ENCODE assay signal across 13 cellular contexts in the genomic region with DNA sequence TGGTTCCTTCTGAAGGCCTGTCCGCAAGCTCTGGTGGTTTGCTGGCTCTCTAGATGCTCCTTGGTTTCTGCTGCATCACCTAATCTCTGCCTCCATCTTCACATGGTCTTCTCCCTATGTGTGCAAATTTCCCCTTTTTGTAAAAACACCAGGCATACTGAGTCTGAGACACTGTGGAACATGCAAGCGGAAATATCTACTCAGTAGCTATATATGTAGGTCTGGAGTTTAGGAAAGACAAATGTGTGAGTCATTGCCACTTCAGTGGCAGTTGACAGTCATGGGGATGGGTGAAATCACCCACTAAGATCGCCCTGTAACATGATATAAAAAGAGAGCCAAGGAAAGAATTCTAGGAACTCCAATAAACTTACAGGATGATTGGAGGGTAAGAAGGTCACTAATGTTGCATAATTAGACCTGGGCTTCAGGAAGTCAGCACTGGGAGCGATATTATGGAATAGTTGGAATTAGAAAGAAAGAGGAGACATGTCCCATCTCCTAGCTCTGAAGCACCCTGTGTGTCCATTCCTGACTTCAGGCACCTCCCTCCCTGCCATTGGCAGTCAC. TPM values are rescaled to one million over a fixed set of nuclear protein-coding genes. Genes with fewer than 3 reads are reported as not detected.
DNase-seq lines count a peak whose midpoint lies in the region; ATAC-seq and TF ChIP-seq lines count a peak whose summit lies in the region.
"Had no signal": no experiment of that assay in that cellular context is flagged by ENCODE, and none has a peak within 500 bp of the region (broad histone marks: within the 10 kb centered on the region; RNA-seq: fewer than 3 reads in every experiment).

No MANE protein-coding gene starts in this region.

- no peaks in the 10 kb centered on the region for H3K27me3 Mint-ChIP-seq in Calu3 (ENCODE audit: unreplicated experiment)
- H3K27me3 Mint-ChIP-seq in activated CD8-positive, alpha-beta T cell treated with anti-CD3 and anti-CD28 coated beads for 36 hours: no peaks in the 10 kb centered on the region

- no peak for TF ChIP-seq POLR2A in stomach (IDR thresholded peaks at IDR 0.05)

- TF ChIP-seq EP300 in stomach (IDR thresholded peaks at IDR 0.05): no peak

- H3K27ac ChIP-seq in lung (ENCODE audit: low read depth in 1 of 2, low read length in 1 of 2) (no peak overlapping the region), stomach (no peak overlapping the region)
- H3K27ac ChIP-seq: hepatocyte, HL-60, neutrophil, WERI-Rb-1 had no signal

- TF ChIP-seq CTCF in Calu3 (IDR thresholded peaks at IDR 0.05; ENCODE audit: unreplicated experiment): no peak
- no peak for TF ChIP-seq CTCF in activated CD8-positive, alpha-beta T cell treated with anti-CD3 and anti-CD28 coated beads for 36 hours (IDR thresholded peaks at IDR 0.05)
- TF ChIP-seq CTCF in lung (IDR thresholded peaks at IDR 0.05; ENCODE audit: control extremely low read depth, extremely low read depth): no peak
- no peak for TF ChIP-seq CTCF in stomach (IDR thresholded peaks at IDR 0.05)
- no peak for TF ChIP-seq CTCF in GM10248 (IDR thresholded peaks at IDR 0.05; ENCODE audit: control extremely low read depth, extremely low read depth, low read depth, missing control alignments)

- no peaks in the 10 kb centered on the region for H3K36me3 ChIP-seq in lung (ENCODE audit: control insufficient read depth in 2 of 2, insufficient read depth in 2 of 2, low read length in 2 of 2)
- H3K36me3 ChIP-seq in stomach: no peaks in the 10 kb centered on the region
- H3K36me3 ChIP-seq: neutrophil, WERI-Rb-1 had no signal

- H3K4me3 ChIP-seq in lung: no peak overlapping the region
- H3K4me3 ChIP-seq in stomach: no peak overlapping the region
- H3K4me3 ChIP-seq: hepatocyte had no signal

- POLR2A ChIA-PET in activated CD8-positive, alpha-beta T cell treated with anti-CD3 and anti-CD28 coated beads for 36 hours (lab: Charles Lee): interaction anchor here (1.0 kb wide), 1 partner anchor 23 kb away, joined by 3 read pairs; no protein-coding TSS in a partner anchor
- POLR2A ChIA-PET in GM10248 (lab: Yijun Ruan, JAX): no interaction called here

- peak; percentile 84 for ATAC-seq in activated CD8-positive, alpha-beta T cell treated with anti-CD3 and anti-CD28 coated beads for 36 hours
- peak; percentile 11 for ATAC-seq in lung (ENCODE audit: insufficient read depth, low FRiP score)

- H3K4me3 Mint-ChIP-seq in Calu3 (ENCODE audit: low read depth, unreplicated experiment): no peak overlapping the region
- H3K4me3 Mint-ChIP-seq in activated CD8-positive, alpha-beta T cell treated with anti-CD3 and anti-CD28 coated beads for 36 hours: no peak overlapping the region

- DNase-seq in Calu3: no peak
- DNase-seq in HT1080 (ENCODE audit: low read depth): peak; percentile 97
- DNase-seq in activated CD8-positive, alpha-beta T cell treated with anti-CD3 and anti-CD28 coated beads for 36 hours: peak; percentile 20
- DNase-seq in lung (ENCODE audit: low spot score): no peak
- DNase-seq in stomach: no peak
- DNase-seq in Kasumi-1 (lab: John Stamatoyannopoulos, UW): no peak
- DNase-seq in GM10248 (ENCODE audit: extremely low spot score): no peak
- DNase-seq in HT-29 (ENCODE audit: low spot score): no peak
- DNase-seq: NCI-H510A treated with DMSO at 0.1 percent for 48 hours, WERI-Rb-1 had no signal

- peaks cover 0 to 2% of the 10 kb centered on the region in 2 donors for H3K9me3 ChIP-seq in lung (ENCODE audit: control insufficient read depth in 2 of 2, insufficient read depth in 1 of 2, low read length in 1 of 2)
- H3K9me3 ChIP-seq in stomach: no peaks in the 10 kb centered on the region
- H3K9me3 ChIP-seq: neutrophil had no signal

- no peaks in the 10 kb centered on the region for H3K36me3 Mint-ChIP-seq in Calu3 (ENCODE audit: insufficient read depth, unreplicated experiment)
- no peaks in the 10 kb centered on the region for H3K36me3 Mint-ChIP-seq in activated CD8-positive, alpha-beta T cell treated with anti-CD3 and anti-CD28 coated beads for 36 hours (ENCODE audit: low read depth)

- intact Hi-C loops in Calu3 (cut with micrococcal nuclease; ENCODE audit: unreplicated experiment) (no loop called here), stomach (cut with DNase I; ENCODE audit: low total_unique reads) (no loop called here)
- intact Hi-C loops in activated CD8-positive, alpha-beta T cell treated with anti-CD3 and anti-CD28 coated beads for 36 hours (cut with micrococcal nuclease): loop anchor here (5.0 kb wide), 1 partner anchor 33 kb away; a partner anchor contains a TSS

- H3K9me3 Mint-ChIP-seq in Calu3 (ENCODE audit: low read depth, unreplicated experiment): no peaks in the 10 kb centered on the region
- H3K9me3 Mint-ChIP-seq in activated CD8-positive, alpha-beta T cell treated with anti-CD3 and anti-CD28 coated beads for 36 hours: no peaks in the 10 kb centered on the region

- peak overlapping the region; percentile 25 for H3K27ac Mint-ChIP-seq in Calu3 (ENCODE audit: unreplicated experiment)
- peak overlapping the region; percentile 3 for H3K27ac Mint-ChIP-seq in activated CD8-positive, alpha-beta T cell treated with anti-CD3 and anti-CD28 coated beads for 36 hours

- peaks cover 12% of the 10 kb centered on the region for H3K4me1 Mint-ChIP-seq in Calu3 (ENCODE audit: low read depth, unreplicated experiment)
- H3K4me1 Mint-ChIP-seq in activated CD8-positive, alpha-beta T cell treated with anti-CD3 and anti-CD28 coated beads for 36 hours (ENCODE audit: low read depth): peaks cover 39% of the 10 kb centered on the region

- BruUV-seq in Calu3 (replicated peaks; lab: Mats Ljungman, UMichigan): no TSS peak

- WGBS in lung, 2 donors: 78 to 85% methylated on average over 4 of the region's 4 CpGs
- WGBS in stomach, 5 donors: 79 to 87% (median 83%) methylated on average over 4 of the region's 4 CpGs

- H3K27me3 ChIP-seq in lung (ENCODE audit: control insufficient read depth, insufficient read depth) (no peaks in the 10 kb centered on the region), stomach (no peaks in the 10 kb centered on the region)
- H3K27me3 ChIP-seq: hepatocyte, neutrophil had no signal

- CTCF ChIA-PET in Calu3 (lab: Charles Lee) (interaction anchor here (1.1 kb wide), 1 partner anchor 29 kb away, joined by 3 read pairs; no protein-coding TSS in a partner anchor), GM10248 (lab: Yijun Ruan, JAX) (no interaction called here)
- CTCF ChIA-PET in activated CD8-positive, alpha-beta T cell treated with anti-CD3 and anti-CD28 coated beads for 36 hours (lab: Charles Lee): interaction anchor here (1.2 kb wide), 1 partner anchor 17 kb away, joined by 3 read pairs; no protein-coding TSS in a partner anchor

- H3K4me1 ChIP-seq in lung (ENCODE audit: control insufficient read depth in 2 of 2, insufficient read depth in 2 of 2, low read length in 2 of 2) (peaks cover 0 to 3% of the 10 kb centered on the region in 2 donors), stomach (no peaks in the 10 kb centered on the region)

RNA-seq across cellular contexts. Expression of a gene that starts 22.7 kb away (rescaled TPM):
- 35.8 and 39.5 TPM in 2 replicates for total RNA-seq in Calu3 (2022)
- 30.1 and 35.8 TPM in 2 replicates for total RNA-seq in HT1080 (2014; rRNA removed; shearing (Covaris generic))
- 41.7 and 52.5 TPM in 2 replicates for polyA plus RNA-seq in HT1080 (2015; cell fraction: cytosol; rRNA removed)
- 48.3 and 52.0 TPM in 2 replicates for polyA plus RNA-seq in HT1080 (2015; cell fraction: nucleus; rRNA removed)
- total RNA-seq in activated CD8-positive, alpha-beta T cell treated with anti-CD3 and anti-CD28 coated beads for 36 hours: 10 to 100 TPM; 30.6 to 31.6 TPM
- total RNA-seq in lung: 10 to 100 TPM; 19.0 to 25.6 TPM
- polyA plus RNA-seq in lung: 10 to 100 TPM; 24.4 to 27.4 TPM
- 10 to 100 TPM in 2 of 5 donors, 1 to 10 TPM in 3; 1.2 to 24.4 (median 8.0) TPM for total RNA-seq in stomach
- 10 to 100 TPM; 16.5 to 20.0 (median 16.8) TPM for polyA plus RNA-seq in stomach
- total RNA-seq in HT-29 (2014; rRNA removed; shearing (Covaris generic)): 3.2 and 3.7 TPM in 2 replicates

RNA-seq across cellular contexts. Expression of a gene that starts 31.0 kb away (rescaled TPM):
- 169 and 193 TPM in 2 replicates for total RNA-seq in Calu3 (2022)
- 95.6 and 141 TPM in 2 replicates for total RNA-seq in HT1080 (2014; rRNA removed; shearing (Covaris generic))
- 106 and 126 TPM in 2 replicates for polyA plus RNA-seq in HT1080 (2015; cell fraction: cytosol; rRNA removed)
- 68.2 and 82.3 TPM in 2 replicates for polyA plus RNA-seq in HT1080 (2015; cell fraction: nucleus; rRNA removed)
- total RNA-seq in activated CD8-positive, alpha-beta T cell treated with anti-CD3 and anti-CD28 coated beads for 36 hours: 10 to 100 TPM; 77.5 to 87.5 TPM
- 100 to 1,000 TPM; 212 to 240 TPM for total RNA-seq in lung
- 100 to 1,000 TPM in 1 of 2 donors, 10 to 100 TPM in 1; 70.0 to 142 TPM for polyA plus RNA-seq in lung
- 10 to 100 TPM in 4 of 5 donors, 1 to 10 TPM in 1; 7.0 to 96.9 (median 68.8) TPM for total RNA-seq in stomach
- polyA plus RNA-seq in stomach: 10 to 100 TPM; 17.5 to 42.7 (median 24.3) TPM
- total RNA-seq in HT-29 (2014; rRNA removed; shearing (Covaris generic)): 14.3 and 14.4 TPM in 2 replicates

Comparison
In these comparisons a context has a peak if more than half of its experiments do, and no peak if none do; other contexts are left out.
1. DNase-seq: peak in HT1080 (single experiment) and activated CD8-positive, alpha-beta T cell treated with anti-CD3 and anti-CD28 coated beads for 36 hours (single experiment); none in Calu3 (single experiment), lung (single experiment), stomach (single experiment), Kasumi-1 (0 of 2), GM10248 (single experiment) and HT-29 (single experiment).